ENCODE assay signal across 8 cellular contexts in the genomic region with DNA sequence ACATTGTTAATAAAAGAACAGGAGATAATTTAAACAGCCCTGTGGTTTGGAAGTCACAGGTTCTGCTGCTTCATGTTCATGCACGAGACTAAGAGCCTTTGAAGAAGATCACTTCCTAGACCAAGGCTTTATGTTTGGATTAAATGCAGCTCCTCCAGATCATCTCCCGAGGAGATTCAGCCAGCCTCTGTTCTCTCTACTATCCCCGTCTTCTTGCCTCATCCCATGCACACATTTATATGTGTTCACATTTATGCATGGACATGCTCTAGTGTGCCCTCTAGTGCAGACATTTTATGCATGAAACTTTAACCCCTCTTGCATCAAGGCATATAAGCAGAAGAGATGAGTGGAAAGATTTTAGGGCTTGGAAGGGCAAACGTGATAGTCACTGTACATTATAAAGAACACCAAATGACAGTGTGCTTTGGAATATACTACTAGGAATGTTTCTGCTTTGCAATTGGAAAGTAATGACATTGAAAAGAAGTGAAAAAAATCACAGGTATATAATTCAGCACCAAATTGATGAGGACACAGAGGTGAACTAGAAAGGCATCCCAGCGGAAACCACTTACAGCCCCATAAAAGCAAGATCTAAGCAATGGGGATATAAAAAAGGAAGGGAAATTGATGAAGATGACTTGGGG.
DNase-seq lines count a peak whose midpoint lies in the region; ATAC-seq and TF ChIP-seq lines count a peak whose summit lies in the region.
"Not testable (repeated sequence)": the region's sequence is repeated elsewhere in the genome, so short reads cannot be mapped to it uniquely, and the experiment has no call there.

No MANE protein-coding gene starts in this region.

- peak overlapping the region; percentile 93 to 99 (median 95) for H3K27ac Mint-ChIP-seq in CD4-positive, CD25-positive, alpha-beta regulatory T cell
- H3K27ac Mint-ChIP-seq in activated CD8-positive, alpha-beta memory T cell treated with anti-CD3 and anti-CD28 coated beads, Interleukin-2, amount 10 ng/mL, durations not matched to agents 7 days and 5 days = peak overlapping the region; percentile 83

- peak; percentile 20 to 23 for ATAC-seq in CD4-positive, CD25-positive, alpha-beta regulatory T cell (ENCODE audit: low read depth in 2 of 2)
- peak; percentile 25 for ATAC-seq in activated CD8-positive, alpha-beta memory T cell treated with anti-CD3 and anti-CD28 coated beads, Interleukin-2, amount 10 ng/mL, durations not matched to agents 7 days and 5 days
- peak in 3 of 4 donors; percentile 46 to 54 (median 50) for ATAC-seq in heart left ventricle
- ATAC-seq in mucosa of descending colon = peak; percentile 77
- ATAC-seq in stimulated activated naive CD8-positive, alpha-beta T cell treated with anti-CD3 and anti-CD28 coated beads, Interleukin-15, Interleukin-2, amounts not matched to agents 100 U/mL and 50 U/mL, for 24 hours = peak; percentile 41

- H3K4me1 ChIP-seq in CD4-positive, CD25-positive, alpha-beta regulatory T cell (ENCODE audit: control insufficient read depth, insufficient read depth, low read length, poor library complexity, severe bottlenecking) = peaks cover 17% of the 10 kb centered on the region
- peaks cover 0 to 13% (median 5%) of the 10 kb centered on the region in 12 donors for H3K4me1 ChIP-seq in heart left ventricle
- not testable (repeated sequence) for H3K4me1 ChIP-seq in mucosa of descending colon (ENCODE audit: low read depth)

- H3K9me3 ChIP-seq in CD4-positive, CD25-positive, alpha-beta regulatory T cell (ENCODE audit: control insufficient read depth in 2 of 2, low read length in 2 of 2); heart left ventricle; mucosa of descending colon: not testable (repeated sequence)

- not testable (repeated sequence) for H3K36me3 ChIP-seq in CD4-positive, CD25-positive, alpha-beta regulatory T cell (ENCODE audit: control insufficient read depth, insufficient read depth, low read length); brain microvascular endothelial cell (replicated peaks); heart left ventricle; mucosa of descending colon (ENCODE audit: low read depth)

- not testable (repeated sequence) for H3K27me3 ChIP-seq in CD4-positive, CD25-positive, alpha-beta regulatory T cell (ENCODE audit: control insufficient read depth, insufficient read depth, low read length); brain microvascular endothelial cell (replicated peaks); heart left ventricle

- H3K4me3 Mint-ChIP-seq in CD4-positive, CD25-positive, alpha-beta regulatory T cell = peak overlapping the region; percentile 75 to 96 (median 84)
- H3K4me3 Mint-ChIP-seq in activated CD8-positive, alpha-beta memory T cell treated with anti-CD3 and anti-CD28 coated beads, Interleukin-2, amount 10 ng/mL, durations not matched to agents 7 days and 5 days = peak overlapping the region; percentile 46

- peak overlapping the region; percentile 49 for H3K4me3 ChIP-seq in CD4-positive, CD25-positive, alpha-beta regulatory T cell (ENCODE audit: low read depth, low read length)
- not testable (repeated sequence) for H3K4me3 ChIP-seq in brain microvascular endothelial cell (ENCODE audit: low read depth, low read length); heart left ventricle; mucosa of descending colon

- H3K4me1 Mint-ChIP-seq in CD4-positive, CD25-positive, alpha-beta regulatory T cell = peaks cover 4 to 32% (median 16%) of the 10 kb centered on the region in 4 donors
- H3K4me1 Mint-ChIP-seq in activated CD8-positive, alpha-beta memory T cell treated with anti-CD3 and anti-CD28 coated beads, Interleukin-2, amount 10 ng/mL, durations not matched to agents 7 days and 5 days = peaks cover 36% of the 10 kb centered on the region

- H3K27ac ChIP-seq in CD4-positive, CD25-positive, alpha-beta regulatory T cell (ENCODE audit: insufficient read depth, low read length, poor library complexity, severe bottlenecking) = peak overlapping the region; percentile 78
- H3K27ac ChIP-seq in brain microvascular endothelial cell, heart left ventricle: not testable (repeated sequence)

- TF ChIP-seq CTCF in brain microvascular endothelial cell (IDR thresholded peaks at IDR 0.05; ENCODE audit: low read depth, low read length, missing control alignments) (peak; percentile 9), heart left ventricle (IDR thresholded peaks at IDR 0.05) (peak in 7 of 12 donors; percentile 6 to 31 (median 17))
- TF ChIP-seq CTCF in mucosa of descending colon (IDR thresholded peaks at IDR 0.05) = not testable (repeated sequence)

- in situ Hi-C loops in SK-MEL-5 (cut with HindIII; ENCODE audit: low pct_unique_long_range_greater_than_20kb, low sequenced_read_pairs); brain microvascular endothelial cell (cut with HindIII; ENCODE audit: low pct_ligation_motif_present, low sequenced_read_pairs): not testable (repeated sequence)

- 47 to 50% (median 50%) methylated on average over 4 to 5 of the region's 5 CpGs for WGBS in heart left ventricle, 4 donors

- not testable (repeated sequence) for H3K9me3 Mint-ChIP-seq in CD4-positive, CD25-positive, alpha-beta regulatory T cell; activated CD8-positive, alpha-beta memory T cell treated with anti-CD3 and anti-CD28 coated beads, Interleukin-2, amount 10 ng/mL, durations not matched to agents 7 days and 5 days (ENCODE audit: low read depth)

- CTCF ChIA-PET in activated CD8-positive, alpha-beta memory T cell treated with anti-CD3 and anti-CD28 coated beads, Interleukin-2, amount 10 ng/mL, durations not matched to agents 7 days and 5 days (lab: Charles Lee) = not testable (repeated sequence)

- H3K36me3 Mint-ChIP-seq in CD4-positive, CD25-positive, alpha-beta regulatory T cell = not testable (repeated sequence)
- peaks cover 13% of the 10 kb centered on the region for H3K36me3 Mint-ChIP-seq in activated CD8-positive, alpha-beta memory T cell treated with anti-CD3 and anti-CD28 coated beads, Interleukin-2, amount 10 ng/mL, durations not matched to agents 7 days and 5 days

- not testable (repeated sequence) for DNase-seq in CD4-positive, CD25-positive, alpha-beta regulatory T cell; activated CD8-positive, alpha-beta memory T cell treated with anti-CD3 and anti-CD28 coated beads, Interleukin-2, amount 10 ng/mL, durations not matched to agents 7 days and 5 days; brain microvascular endothelial cell; heart left ventricle; mucosa of descending colon; stimulated activated naive CD8-positive, alpha-beta T cell treated with anti-CD3 and anti-CD28 coated beads, Interleukin-15, Interleukin-2, amounts not matched to agents 100 U/mL and 50 U/mL, for 24 hours
- DNase-seq in HCEC 1CT (peak; percentile 10), SK-MEL-5 (ENCODE audit: low read depth, low spot score) (peak; percentile 11)

- intact Hi-C loops in heart left ventricle (cut with DNase I); mucosa of descending colon (cut with DNase I, micrococcal nuclease): not testable (repeated sequence)

- TF ChIP-seq POLR2A in heart left ventricle (IDR thresholded peaks at IDR 0.05) = not testable (repeated sequence)

- not testable (repeated sequence) for H3K27me3 Mint-ChIP-seq in CD4-positive, CD25-positive, alpha-beta regulatory T cell; activated CD8-positive, alpha-beta memory T cell treated with anti-CD3 and anti-CD28 coated beads, Interleukin-2, amount 10 ng/mL, durations not matched to agents 7 days and 5 days

Comparison
In these comparisons a context has a peak if more than half of its experiments do, and no peak if none do; other contexts are left out.
1. ATAC-seq: peak in every context shown above with its lines; median percentile 77 in mucosa of descending colon; 50 in heart left ventricle; 41 in stimulated activated naive CD8-positive, alpha-beta T cell treated with anti-CD3 and anti-CD28 coated beads, Interleukin-15, Interleukin-2, amounts not matched to agents 100 U/mL and 50 U/mL, for 24 hours; 25 in activated CD8-positive, alpha-beta memory T cell treated with anti-CD3 and anti-CD28 coated beads, Interleukin-2, amount 10 ng/mL, durations not matched to agents 7 days and 5 days; 22 in CD4-positive, CD25-positive, alpha-beta regulatory T cell.